Comparison of ENCODE assay signal across 8 cellular contexts in genomic region chr12:49750027-49750977, GRCh38. TPM values are rescaled to one million over a fixed set of nuclear protein-coding genes. Genes with fewer than 3 reads are reported as not detected.
DNase-seq lines count a peak whose midpoint lies in the region; ATAC-seq lines count a peak whose summit lies in the region.

No MANE protein-coding gene starts in this region.

- H3K27ac ChIP-seq in stomach smooth muscle (ENCODE audit: low read length): peak overlapping the region; percentile 12

- no peak overlapping the region for H3K9ac ChIP-seq in stomach smooth muscle (ENCODE audit: low read length in 2 of 2)

- no peaks in the 10 kb centered on the region for H3K27me3 ChIP-seq in stomach smooth muscle (ENCODE audit: control insufficient read depth in 1 of 2, insufficient read depth in 2 of 2, low read length in 2 of 2)

- H3K4me3 ChIP-seq in stomach smooth muscle (ENCODE audit: low read length in 2 of 2): no peak overlapping the region

- peak; percentile 80 for DNase-seq in NCI-H1436 (lab: John Stamatoyannopoulos, UW)
- DNase-seq in activated T-cell treated with anti-CD3 and anti-CD28 coated beads, Interleukin-2, amount 50 U/mL, for 48 hours: peak; percentile 64 to 65
- peak in 1 of 3 donors; percentile 24 for DNase-seq in immature natural killer cell

- H3K27ac Mint-ChIP-seq in immature natural killer cell: peak overlapping the region; percentile 26 to 85 (median 80)

- ATAC-seq in GM18907 (IDR thresholded peaks at IDR 0.05; ENCODE audit: unreplicated experiment) (peak; percentile 38), GM19328 (IDR thresholded peaks at IDR 0.05; ENCODE audit: unreplicated experiment) (no peak), GM18873 (IDR thresholded peaks at IDR 0.05; ENCODE audit: low FRiP score, unreplicated experiment) (no peak), HG03039 (IDR thresholded peaks at IDR 0.05; ENCODE audit: unreplicated experiment) (no peak)

- no peaks in the 10 kb centered on the region for H3K9me3 ChIP-seq in stomach smooth muscle (ENCODE audit: control insufficient read depth in 2 of 2, low read length in 2 of 2)

- H3K4me1 ChIP-seq in stomach smooth muscle (ENCODE audit: control insufficient read depth, insufficient read depth, low read length): peaks cover 19% of the 10 kb centered on the region

- peaks cover 73 to 96% of the 10 kb centered on the region in 2 donors for H3K4me1 Mint-ChIP-seq in immature natural killer cell

- H3K4me3 Mint-ChIP-seq in immature natural killer cell: peak overlapping the region; percentile 13 to 72 (median 22)

- no peaks in the 10 kb centered on the region for H3K9me3 Mint-ChIP-seq in immature natural killer cell

- H3K36me3 Mint-ChIP-seq in immature natural killer cell: peaks cover 0 to 27% (median 8%) of the 10 kb centered on the region in 3 donors

- peaks cover 15 to 16% of the 10 kb centered on the region in 2 donors for H3K36me3 ChIP-seq in stomach smooth muscle (ENCODE audit: control insufficient read depth in 2 of 2, insufficient read depth in 2 of 2, low read length in 2 of 2)

- H3K27me3 Mint-ChIP-seq in immature natural killer cell (ENCODE audit: low read depth in 3 of 3): peaks cover 0 to 2% (median 0%) of the 10 kb centered on the region in 3 donors

RNA-seq across cellular contexts. Expression of gene TMBIM6, which starts 8.9 kb away (rescaled TPM):
- polyA plus RNA-seq in immature natural killer cell: 1,000 to 10,000 TPM in 2 of 3 donors, 100 to 1,000 TPM in 1; 982 to 1,961 (median 1,202) TPM

RNA-seq across cellular contexts. Expression of gene FMNL3, which starts 43.1 kb away (rescaled TPM):
- polyA plus RNA-seq in immature natural killer cell: 10 to 100 TPM; 11.0 to 22.7 (median 12.6) TPM
